In genomic region chr9:127004946-127005769, GRCh38 we compare ENCODE assay signal across 2 cellular contexts.
TF ChIP-seq lines count a peak whose summit lies in the region.

No MANE protein-coding gene starts in this region.

TF ChIP-seq in HepG2, 621 proteins besides CTCF, POLR2A, EP300 and RAD21 (continued from another document):
- TF ChIP-seq RERE (CRISPR knock-in tag; IDR thresholded peaks at IDR 0.05; ENCODE audit: low read depth) (no peak), ZNF160 (CRISPR knock-in tag; IDR thresholded peaks at IDR 0.05) (no peak), RNF2 (conservative IDR thresholded peaks at IDR 0.05; ENCODE audit: low read depth) (no peak), RFX3 (CRISPR knock-in tag; IDR thresholded peaks at IDR 0.05) (no peak), JUND (CRISPR knock-in tag; IDR thresholded peaks at IDR 0.05) (no peak), SRSF1 (optimal IDR thresholded peaks at IDR 0.05; ENCODE audit: low read depth, low read length) (no peak), SOX13 (IDR thresholded peaks at IDR 0.05) (no peak), SOX13 (CRISPR knock-in tag; conservative IDR thresholded peaks at IDR 0.05 in 1 of 2, IDR thresholded peaks at IDR 0.05 in 1 of 2) (no peak)

TF ChIP-seq in WTC11, 78 proteins besides CTCF, POLR2A, EP300 and RAD21 (continued from another document):
- TF ChIP-seq ARID4B (CRISPR knock-in tag; IDR thresholded peaks at IDR 0.05; ENCODE audit: borderline replicate concordance), result no peak
- TF ChIP-seq RORB (CRISPR knock-in tag; IDR thresholded peaks at IDR 0.05), result no peak
- no peak for TF ChIP-seq ELF4 (CRISPR knock-in tag; IDR thresholded peaks at IDR 0.05; ENCODE audit: low read depth)
